In genomic region chr10:92876509-92877036, GRCh38 we compare ENCODE assay signal across 19 cellular contexts. TPM values are rescaled to one million over a fixed set of nuclear protein-coding genes. Genes with fewer than 3 reads are reported as not detected.
DNase-seq lines count a peak whose midpoint lies in the region; ATAC-seq, FAIRE-seq and TF ChIP-seq lines count a peak whose summit lies in the region.
"Had no signal": no experiment of that assay in that cellular context is flagged by ENCODE, and none has a peak within 500 bp of the region (broad histone marks: within the 10 kb centered on the region; RNA-seq: fewer than 3 reads in every experiment).

No MANE protein-coding gene starts in this region.

- H3K27me3 ChIP-seq in CD4-positive, CD25-positive, alpha-beta regulatory T cell (ENCODE audit: control insufficient read depth, insufficient read depth, low read length) = no peaks in the 10 kb centered on the region
- H3K27me3 ChIP-seq in Loucy (ENCODE audit: insufficient read depth, low read length, poor library complexity, severe bottlenecking) = no peaks in the 10 kb centered on the region
- no peaks in the 10 kb centered on the region for H3K27me3 ChIP-seq in HAP-1 (ENCODE audit: low read depth)
- H3K27me3 ChIP-seq: Peyer's patch had no signal

- no peaks in the 10 kb centered on the region for H3K36me3 ChIP-seq in CD4-positive, CD25-positive, alpha-beta regulatory T cell (ENCODE audit: control insufficient read depth, insufficient read depth, low read length)
- H3K36me3 ChIP-seq in Loucy (ENCODE audit: insufficient read depth, low read length) (no peaks in the 10 kb centered on the region), HAP-1 (replicated peaks) (no peaks in the 10 kb centered on the region)
- H3K36me3 ChIP-seq: Peyer's patch had no signal

- TF ChIP-seq EP300 in A549 (IDR thresholded peaks at IDR 0.05) = no peak

- H3K9me3 ChIP-seq in A549 = no peaks in the 10 kb centered on the region
- H3K9me3 ChIP-seq in CD4-positive, CD25-positive, alpha-beta regulatory T cell (ENCODE audit: control insufficient read depth in 2 of 2, low read length in 2 of 2) = no peaks in the 10 kb centered on the region
- H3K9me3 ChIP-seq in Loucy (ENCODE audit: insufficient read depth, low read depth, low read length) = no peaks in the 10 kb centered on the region
- H3K9me3 ChIP-seq in HAP-1 = no peaks in the 10 kb centered on the region
- H3K9me3 ChIP-seq: Peyer's patch had no signal

- peaks cover 4% of the 10 kb centered on the region for H3K36me3 Mint-ChIP-seq in CD4-positive, CD25-positive, alpha-beta regulatory T cell

- DNase-seq in A549 (ENCODE audit: low read depth in 1 of 2, low spot score in 1 of 2) = no peak
- no peak for DNase-seq in CD4-positive, CD25-positive, alpha-beta regulatory T cell
- peak; percentile 11 to 30 for DNase-seq in lung microvascular endothelial cell (ENCODE audit: low read depth in 2 of 2)
- no peak for DNase-seq in effector CD8-positive, alpha-beta T cell (lab: John Stamatoyannopoulos, UW)
- no peak for DNase-seq in HAP-1 (ENCODE audit: low spot score in 2 of 2)
- DNase-seq: COR-L47, GDM1, GM23248, HCEC 1CT, NCI-H1105, NCI-H2081, NCI-H2171 treated with DMSO at 0.1 percent for 48 hours, NCI-H446, NCI-H69, Peyer's patch had no signal

- CTCF ChIA-PET in A549 (lab: Yijun Ruan, JAX) = interaction anchor here (0.7 to 2.4 kb wide), 5 partner anchors 9 to 135 kb away, joined by 3 to 12 read pairs (median 3); no protein-coding TSS in a partner anchor

- POLR2A ChIA-PET in A549 (lab: Yijun Ruan, JAX) = no interaction called here

- H3K4me2 ChIP-seq in A549 (peak overlapping the region; percentile 30; the same call in 2 of the 3 replicates), Loucy (ENCODE audit: low read depth, low read length, poor library complexity, severe bottlenecking) (peak overlapping the region; percentile 44)

- no peak for TF ChIP-seq RAD21 in A549 (conservative IDR thresholded peaks at IDR 0.05 in 1 of 2, IDR thresholded peaks at IDR 0.05 in 1 of 2)

- H3K79me2 ChIP-seq in Loucy (ENCODE audit: insufficient read depth, low read length) = peaks cover 72% of the 10 kb centered on the region

- TF ChIP-seq POLR2A in A549 (IDR thresholded peaks at IDR 0.05; ENCODE audit: low read length) = no peak

- H3K4me3 ChIP-seq in A549 (no peak overlapping the region), Loucy (ENCODE audit: low read length, poor library complexity, severe bottlenecking) (peak overlapping the region; percentile 18), HAP-1 (no peak overlapping the region)
- peak overlapping the region; percentile 46 for H3K4me3 ChIP-seq in CD4-positive, CD25-positive, alpha-beta regulatory T cell (ENCODE audit: low read depth, low read length)
- H3K4me3 ChIP-seq: GM23248, Peyer's patch had no signal

- H3K4me1 ChIP-seq in A549 (peaks cover 21% of the 10 kb centered on the region), Loucy (ENCODE audit: insufficient read depth, low read length, poor library complexity, severe bottlenecking) (peaks cover 36% of the 10 kb centered on the region), HAP-1 (peaks cover 11% of the 10 kb centered on the region)
- peaks cover 13% of the 10 kb centered on the region for H3K4me1 ChIP-seq in CD4-positive, CD25-positive, alpha-beta regulatory T cell (ENCODE audit: control insufficient read depth, insufficient read depth, low read length, poor library complexity, severe bottlenecking)
- H3K4me1 ChIP-seq: Peyer's patch had no signal

- no peak overlapping the region for H3K9ac ChIP-seq in Loucy (ENCODE audit: low read depth, low read length, poor library complexity, severe bottlenecking)
- H3K9ac ChIP-seq: GM23248 had no signal

- WGBS in A549 (ENCODE audit: missing lambda C conversion rate) = 54% methylated on average over 4 of the region's 4 CpGs

- H3K4me1 Mint-ChIP-seq in CD4-positive, CD25-positive, alpha-beta regulatory T cell = peaks cover 36 to 43% (median 41%) of the 10 kb centered on the region in 4 donors

- no peak overlapping the region for H3K27ac ChIP-seq in A549
- no peak overlapping the region for H3K27ac ChIP-seq in CD4-positive, CD25-positive, alpha-beta regulatory T cell (ENCODE audit: insufficient read depth, low read length, poor library complexity, severe bottlenecking)
- H3K27ac ChIP-seq: C4-2B, GM23248, Peyer's patch had no signal

- peak overlapping the region in 2 of 4 donors; percentile 44 to 45 for H3K4me3 Mint-ChIP-seq in CD4-positive, CD25-positive, alpha-beta regulatory T cell

- TF ChIP-seq CTCF in A549 (IDR thresholded peaks at IDR 0.05) (no peak), Loucy (conservative IDR thresholded peaks at IDR 0.05; ENCODE audit: low read length) (no peak)

- H3K9me3 Mint-ChIP-seq in CD4-positive, CD25-positive, alpha-beta regulatory T cell = no peaks in the 10 kb centered on the region

- H4K20me1 ChIP-seq in Loucy (ENCODE audit: insufficient read depth, low read length, poor library complexity, severe bottlenecking) = peaks cover 14% of the 10 kb centered on the region

- in situ Hi-C loops in HAP-1 (cut with MboI; ENCODE audit: low sequenced_read_pairs) = loop anchor here (25.0 kb wide), 3 partner anchors 186 to 611 kb away; partner anchors contain the start of genes CEP55, CYP26A1, CYP26C1 and MYOF

- ATAC-seq in A549 (0 out of 6 replicates have a peak, but pooled peaks of 1 of the 2 experiments have one; percentile 30), GM21381 (IDR thresholded peaks at IDR 0.05; ENCODE audit: unreplicated experiment) (no peak)
- ATAC-seq in CD4-positive, CD25-positive, alpha-beta regulatory T cell (ENCODE audit: low read depth in 2 of 2) = no peak
- ATAC-seq: Right ventricle myocardium inferior had no signal

- no peak for FAIRE-seq in A549 (lab: Jason Lieb, UNC)

- H3K9me2 ChIP-seq in Loucy (replicated peaks; ENCODE audit: low read depth, low read length) = no peaks in the 10 kb centered on the region

- peak overlapping the region in 2 of 3 donors; percentile 2 to 11 for H3K27ac Mint-ChIP-seq in CD4-positive, CD25-positive, alpha-beta regulatory T cell

- H2AFZ ChIP-seq in Loucy (ENCODE audit: low read length) = no peak overlapping the region
- H2AFZ ChIP-seq: GM23248 had no signal

- no peaks in the 10 kb centered on the region for H3K27me3 Mint-ChIP-seq in CD4-positive, CD25-positive, alpha-beta regulatory T cell

- no peaks in the 10 kb centered on the region; the same call in 1 of the 2 replicates for H3F3A ChIP-seq in Loucy (ENCODE audit: low read depth)

TF ChIP-seq in A549, 52 proteins besides CTCF, POLR2A, EP300 and RAD21:
- TF ChIP-seq USF2 (IDR thresholded peaks at IDR 0.05) (no peak), EHF (CRISPR knock-in tag; IDR thresholded peaks at IDR 0.05) (no peak), KDM5A (IDR thresholded peaks at IDR 0.05) (no peak), FOSB (CRISPR knock-in tag; IDR thresholded peaks at IDR 0.05) (no peak), HES2 (IDR thresholded peaks at IDR 0.05) (no peak), HEYL (CRISPR knock-in tag; IDR thresholded peaks at IDR 0.05) (no peak), SMC3 (IDR thresholded peaks at IDR 0.05) (no peak), JUNB (IDR thresholded peaks at IDR 0.05) (no peak), FOSL2 (IDR thresholded peaks at IDR 0.05) (no peak), FOSL2 (CRISPR knock-in tag; IDR thresholded peaks at IDR 0.05) (no peak), RNF2 (IDR thresholded peaks at IDR 0.05; ENCODE audit: borderline replicate concordance, low read depth) (no peak), MAFK (IDR thresholded peaks at IDR 0.05; ENCODE audit: partially characterized antibody) (no peak), HOXA7 (CRISPR knock-in tag; IDR thresholded peaks at IDR 0.05) (no peak), ZSCAN20 (CRISPR knock-in tag; IDR thresholded peaks at IDR 0.05) (no peak), FOXS1 (CRISPR knock-in tag; IDR thresholded peaks at IDR 0.05) (no peak)
TF ChIP-seq in A549: peak in this region for 0.

RNA-seq across cellular contexts. Expression of gene EXOC6, which starts 28.3 kb away (rescaled TPM):
- polyA plus RNA-seq in A549 (2011; rRNA removed) (48.5 and 50.4 TPM in 2 replicates), A549 (2017; fragmentation: RNase III; extraction: RNeasy Plus Mini Kit Qiagen cat#74134 plus additional on column Dnase treatment) (16.8 to 20.2 TPM (median 17.3 TPM) in 3 replicates)
- 4.4 TPM in 2 replicates for polyA plus RNA-seq in A549 (2012; cell fraction: cytosol; rRNA removed)
- 3.2 and 4.0 TPM in 2 replicates for polyA plus RNA-seq in A549 (2012; cell fraction: nucleus; rRNA removed)
- 50.9 and 65.8 TPM in 2 replicates for polyA minus RNA-seq in A549 (2011; rRNA and poly(A)+ RNA removed)
- total RNA-seq in CD4-positive, CD25-positive, alpha-beta regulatory T cell = 16.9 TPM
- 10 to 100 TPM in 2 of 4 donors, 1 to 10 TPM in 2; 7.5 to 10.7 (median 9.9) TPM for polyA plus RNA-seq in CD4-positive, CD25-positive, alpha-beta regulatory T cell
- total RNA-seq in lung microvascular endothelial cell = 201 and 390 TPM in 2 replicates

Comparison
In these comparisons a context has a peak if more than half of its experiments do, and no peak if none do; other contexts are left out.
1. DNase-seq: peak in lung microvascular endothelial cell (2 of 2); none in A549 (0 of 2), CD4-positive, CD25-positive, alpha-beta regulatory T cell (0 of 3), effector CD8-positive, alpha-beta T cell (single experiment) and HAP-1 (0 of 2).
2. H3K4me3 ChIP-seq: peak in CD4-positive, CD25-positive, alpha-beta regulatory T cell (single experiment) and Loucy (single experiment); none in A549 (single experiment) and HAP-1 (single experiment).
3. RNA of gene EXOC6, which starts 28.3 kb away (total RNA-seq): 201 to 390 TPM in lung microvascular endothelial cell; 16.9 TPM in CD4-positive, CD25-positive, alpha-beta regulatory T cell (single experiment); every median in the first group is over 10 times any median in the second.